Comparison of ENCODE assay signal across 8 cellular contexts in the genomic region with DNA sequence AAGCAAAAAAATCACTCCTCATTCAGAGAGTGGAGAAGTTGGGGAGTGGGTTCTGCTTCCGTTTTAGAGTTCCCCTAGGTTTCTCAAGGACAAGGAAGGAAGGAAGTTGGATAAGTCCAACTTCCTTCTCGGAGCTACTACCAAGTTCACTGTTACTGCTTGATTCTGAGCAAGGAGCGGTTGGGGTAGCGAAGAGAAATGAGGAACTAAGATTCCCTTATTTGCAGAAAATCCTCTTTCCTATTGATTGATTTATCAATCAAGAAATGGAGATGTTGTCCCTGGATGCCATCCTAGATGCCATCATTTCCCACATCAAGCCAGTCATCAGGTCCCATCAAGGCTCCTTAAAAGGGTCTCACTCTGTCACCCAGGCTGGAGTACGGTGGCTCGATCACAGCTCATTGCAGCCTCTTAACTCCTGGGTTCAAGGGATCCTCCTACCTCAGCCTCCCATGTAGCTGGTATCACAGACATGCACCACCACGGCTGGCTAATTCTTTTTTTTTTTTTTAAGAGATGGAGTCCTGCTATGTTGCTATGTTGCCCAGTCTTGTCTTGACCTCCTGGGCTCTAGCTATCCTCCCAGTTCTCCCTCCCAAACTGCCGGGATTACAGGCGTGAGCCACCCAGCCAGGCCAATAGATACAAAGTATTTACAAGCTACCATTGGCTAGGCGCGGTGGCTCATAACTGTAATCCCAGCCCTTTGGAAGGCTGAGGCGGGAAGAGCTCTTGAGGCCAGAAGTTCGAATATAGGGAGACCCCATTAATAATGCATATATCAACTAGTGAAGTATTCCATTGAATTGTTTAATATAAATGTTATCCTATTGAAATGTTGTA. TPM values are rescaled to one million over a fixed set of nuclear protein-coding genes. Genes with fewer than 3 reads are reported as not detected.
DNase-seq lines count a peak whose midpoint lies in the region; ATAC-seq, FAIRE-seq and TF ChIP-seq lines count a peak whose summit lies in the region.

No MANE protein-coding gene starts in this region.

- H3K27me3 ChIP-seq in heart left ventricle (no peaks in the 10 kb centered on the region), layer of hippocampus (ENCODE audit: control insufficient read depth, insufficient read depth, low read length) (no peaks in the 10 kb centered on the region), tibial nerve (no peaks in the 10 kb centered on the region)

- no peaks in the 10 kb centered on the region for H3K36me3 ChIP-seq in heart left ventricle
- H3K36me3 ChIP-seq in tibial nerve: no peaks in the 10 kb centered on the region

- H3K9me3 ChIP-seq in heart left ventricle: no peaks in the 10 kb centered on the region
- no peaks in the 10 kb centered on the region for H3K9me3 ChIP-seq in tibial nerve

- peak overlapping the region; percentile 96 for H3K27ac Mint-ChIP-seq in activated naive CD8-positive, alpha-beta T cell treated with anti-CD3 and anti-CD28 coated beads for 36 hours

- H3K4me1 ChIP-seq in heart left ventricle (peaks cover 0 to 58% (median 9%) of the 10 kb centered on the region in 12 donors), tibial nerve (peaks cover 0 to 21% (median 9%) of the 10 kb centered on the region in 4 donors)

- H3K27ac ChIP-seq in heart left ventricle (peak overlapping the region; percentile 91 to 100 (median 98)), layer of hippocampus (ENCODE audit: low read depth, low read length) (peak overlapping the region; percentile 100), tibial nerve (peak overlapping the region; percentile 95 to 100 (median 98))

- 79 to 82% (median 81%) methylated on average over 13 of the region's 13 CpGs for WGBS in heart left ventricle, 4 donors
- 80 to 82% methylated on average over 13 of the region's 13 CpGs for WGBS in tibial nerve, 2 donors

- intact Hi-C loops in heart left ventricle (cut with DNase I): loop anchor here in 1 of 10 donors (1.0 kb wide), 1 partner anchor 33 kb away; a partner anchor contains a TSS
- intact Hi-C loops in left cardiac atrium (cut with DNase I): no loop called here
- intact Hi-C loops in posterior vena cava (cut with DNase I): no loop called here

- peak overlapping the region; percentile 90 for H3K4me3 Mint-ChIP-seq in activated naive CD8-positive, alpha-beta T cell treated with anti-CD3 and anti-CD28 coated beads for 36 hours

- DNase-seq in heart left ventricle: no peak
- DNase-seq in left cardiac atrium: no peak
- no peak for DNase-seq in activated naive CD8-positive, alpha-beta T cell treated with anti-CD3 and anti-CD28 coated beads for 36 hours
- DNase-seq in tibial nerve (ENCODE audit: low spot score in 2 of 2): no peak
- no peak for DNase-seq in RCC 7860 (ENCODE audit: low spot score)
- DNase-seq in posterior vena cava (ENCODE audit: low spot score): no peak
- no peak for DNase-seq in glomerular visceral epithelial cell (ENCODE audit: extremely low spot score)

- peaks cover 9% of the 10 kb centered on the region for H3K36me3 Mint-ChIP-seq in activated naive CD8-positive, alpha-beta T cell treated with anti-CD3 and anti-CD28 coated beads for 36 hours

- peaks cover 19% of the 10 kb centered on the region for H3K4me1 Mint-ChIP-seq in activated naive CD8-positive, alpha-beta T cell treated with anti-CD3 and anti-CD28 coated beads for 36 hours

- FAIRE-seq in RCC 7860 (lab: Jason Lieb, UNC): no peak

- H3K4me3 ChIP-seq in heart left ventricle (peak overlapping the region; percentile 64 to 91 (median 76)), tibial nerve (peak overlapping the region; percentile 53 to 87 (median 86))

- TF ChIP-seq CTCF in heart left ventricle (IDR thresholded peaks at IDR 0.05) (no peak), tibial nerve (IDR thresholded peaks at IDR 0.05) (no peak)

- TF ChIP-seq EP300 in tibial nerve (IDR thresholded peaks at IDR 0.05): no peak

- ATAC-seq in heart left ventricle (peak in 1 of 4 donors; percentile 0), left cardiac atrium (no peak)

- no peaks in the 10 kb centered on the region for H3K27me3 Mint-ChIP-seq in activated naive CD8-positive, alpha-beta T cell treated with anti-CD3 and anti-CD28 coated beads for 36 hours

- no peaks in the 10 kb centered on the region for H3K9me3 Mint-ChIP-seq in activated naive CD8-positive, alpha-beta T cell treated with anti-CD3 and anti-CD28 coated beads for 36 hours

- TF ChIP-seq POLR2A in heart left ventricle (IDR thresholded peaks at IDR 0.05) (no peak), tibial nerve (IDR thresholded peaks at IDR 0.05) (no peak)

RNA-seq across cellular contexts. Expression of a gene that starts 0.8 kb away (rescaled TPM):
- total RNA-seq in heart left ventricle (1 to 10 TPM; 2.0 to 5.1 (median 3.3) TPM), left cardiac atrium (1 to 10 TPM; 3.5 to 4.1 TPM), tibial nerve (1 to 10 TPM in 3 of 4 donors, under 1 TPM in 1; 0.87 to 8.2 (median 3.6) TPM), posterior vena cava (1 to 10 TPM; 3.7 to 4.2 TPM)
- 10 to 100 TPM in 1 of 2 donors, 1 to 10 TPM in 1; 1.9 to 14.6 TPM for polyA plus RNA-seq in heart left ventricle
- total RNA-seq in activated naive CD8-positive, alpha-beta T cell treated with anti-CD3 and anti-CD28 coated beads for 36 hours: 1 to 10 TPM; 6.4 to 8.1 TPM

RNA-seq across cellular contexts. Expression of a gene that starts 11.0 kb away (rescaled TPM):
- total RNA-seq in heart left ventricle (10 to 100 TPM in 8 of 9 donors, 1 to 10 TPM in 1; 9.4 to 68.8 (median 13.9) TPM), left cardiac atrium (10 to 100 TPM; 29.3 to 31.5 TPM), tibial nerve (10 to 100 TPM; 14.6 to 31.8 (median 23.9) TPM), posterior vena cava (10 to 100 TPM; 43.8 to 61.5 TPM)
- 10 to 100 TPM; 13.4 to 24.0 TPM for polyA plus RNA-seq in heart left ventricle
- 100 to 1,000 TPM; 152 to 154 TPM for total RNA-seq in activated naive CD8-positive, alpha-beta T cell treated with anti-CD3 and anti-CD28 coated beads for 36 hours

RNA-seq across cellular contexts. Expression of a gene that starts 11.6 kb away (rescaled TPM):
- total RNA-seq in heart left ventricle: 1 to 10 TPM; 1.0 to 5.4 (median 2.5) TPM
- polyA plus RNA-seq in heart left ventricle: 1 to 10 TPM; 2.5 to 6.7 TPM
- total RNA-seq in left cardiac atrium: 1 to 10 TPM; 6.3 to 6.8 TPM
- total RNA-seq in activated naive CD8-positive, alpha-beta T cell treated with anti-CD3 and anti-CD28 coated beads for 36 hours: 1 to 10 TPM; 4.0 to 4.5 TPM
- total RNA-seq in tibial nerve: 10 to 100 TPM; 20.3 to 50.8 (median 31.5) TPM
- 1 to 10 TPM; 6.4 to 8.3 TPM for total RNA-seq in posterior vena cava

RNA-seq across cellular contexts. Expression of a gene that starts 32.4 kb away (rescaled TPM):
- total RNA-seq in heart left ventricle (10 to 100 TPM in 8 of 9 donors, 1 to 10 TPM in 1; 9.6 to 18.6 (median 13.7) TPM), left cardiac atrium (10 to 100 TPM in 1 of 2 donors, 1 to 10 TPM in 1; 8.1 to 13.4 TPM), tibial nerve (10 to 100 TPM; 14.0 to 21.3 (median 19.8) TPM), posterior vena cava (1 to 10 TPM; 7.2 to 7.3 TPM)
- 10 to 100 TPM; 21.2 to 40.4 TPM for polyA plus RNA-seq in heart left ventricle
- total RNA-seq in activated naive CD8-positive, alpha-beta T cell treated with anti-CD3 and anti-CD28 coated beads for 36 hours: 10 to 100 TPM; 43.5 to 44.6 TPM

RNA-seq across cellular contexts. Expression of a gene that starts 32.8 kb away (rescaled TPM):
- total RNA-seq in heart left ventricle: 100 to 1,000 TPM in 2 of 9 donors, 10 to 100 TPM in 7; 32.0 to 149 (median 39.2) TPM
- 10 to 100 TPM; 39.1 to 74.4 TPM for polyA plus RNA-seq in heart left ventricle
- total RNA-seq in left cardiac atrium: 10 to 100 TPM; 24.0 to 31.4 TPM
- 10 to 100 TPM; 21.3 to 28.0 TPM for total RNA-seq in activated naive CD8-positive, alpha-beta T cell treated with anti-CD3 and anti-CD28 coated beads for 36 hours
- 10 to 100 TPM; 48.6 to 61.4 (median 54.2) TPM for total RNA-seq in tibial nerve
- total RNA-seq in posterior vena cava: 10 to 100 TPM in 1 of 2 donors, 1 to 10 TPM in 1; 8.5 to 15.7 TPM
